19 cellular contexts compared by ENCODE assay signal in genomic region chr12:46609671-46610070, GRCh38.
A peak's percentile ranks its signal among the peaks of the same experiment; 100 is the strongest.
DNase-seq lines count a peak whose midpoint lies in the region; ATAC-seq, FAIRE-seq and TF ChIP-seq lines count a peak whose summit lies in the region.
"Had no signal": no experiment of that assay in that cellular context is flagged by ENCODE, and none has a peak within 500 bp of the region (broad histone marks: within the 10 kb centered on the region; RNA-seq: fewer than 3 reads in every experiment).

No MANE protein-coding gene starts in this region.

- BruUV-seq in HepG2 (replicated peaks; lab: Mats Ljungman, UMichigan): no TSS peak

- POLR2A ChIA-PET in HepG2 (lab: Yijun Ruan, JAX): no interaction called here

- DNase-seq in right lobe of liver (no peak), HepG2 (ENCODE audit: low spot score) (no peak), T-helper 17 cell (no peak), left lobe of liver (ENCODE audit: low spot score) (no peak), aorta (no peak), KBM-7 (no peak)
- DNase-seq: activated effector memory CD4-positive, alpha-beta T cell treated with anti-CD3 and anti-CD28 coated beads, Interleukin-2, amount 50 U/mL, for 16 hours; islet precursor cell; NCI-H1105 treated with DMSO at 0.1 percent for 48 hours; PC-9; stimulated activated CD4-positive, alpha-beta T cell treated with anti-CD3 and anti-CD28 coated beads, Interleukin-4, amount 100 ng/mL, for 24 hours had no signal

- no peak for FAIRE-seq in HepG2 (lab: Jason Lieb, UNC)
- FAIRE-seq: colon, TTC549 had no signal

- H3K4me1 ChIP-seq in right lobe of liver: peaks cover 0 to 9% (median 0%) of the 10 kb centered on the region in 4 donors
- H3K4me1 ChIP-seq in HepG2 (ENCODE audit: insufficient read depth, low read length): peaks cover 17% of the 10 kb centered on the region
- H3K4me1 ChIP-seq in aorta (ENCODE audit: control insufficient read depth in 1 of 2, insufficient read depth in 2 of 2, low read length in 2 of 2): peaks cover 0 to 4% of the 10 kb centered on the region in 2 donors
- H3K4me1 ChIP-seq: prostate gland had no signal

- in situ Hi-C loops in HepG2 (cut with HindIII; ENCODE audit: extremely low pct_ligation_motif_present, low pct_unique_long_range_greater_than_20kb) (no loop called here), KBM-7 (cut with MboI; ENCODE audit: low pct_unique_long_range_greater_than_20kb, low sequenced_read_pairs) (no loop called here)

- TF ChIP-seq CTCF in right lobe of liver (IDR thresholded peaks at IDR 0.05) (no peak), HepG2 (CRISPR knock-in tag; IDR thresholded peaks at IDR 0.05) (no peak)

- H4K20me1 ChIP-seq in HepG2 (ENCODE audit: insufficient read depth, low read length): no peaks in the 10 kb centered on the region

- no peak for TF ChIP-seq RAD21 in HepG2 (CRISPR knock-in tag; IDR thresholded peaks at IDR 0.05)

- H3K36me3 Mint-ChIP-seq in T-helper 17 cell (ENCODE audit: low read depth): peaks cover 7% of the 10 kb centered on the region

- H3K79me2 ChIP-seq in HepG2 (ENCODE audit: insufficient read depth, low read length): no peaks in the 10 kb centered on the region

- no peak overlapping the region for H2AFZ ChIP-seq in HepG2 (ENCODE audit: low read length)
- H2AFZ ChIP-seq: PC-9 had no signal

- WGBS in right lobe of liver (ENCODE audit: insufficient coverage, low coverage, low lambda C conversion rate, missing lambda C conversion rate): 37% methylated on average over 2 of the region's 2 CpGs
- 98% methylated on average over 2 of the region's 2 CpGs for WGBS in HepG2 (ENCODE audit: low lambda C conversion rate)
- 91 to 94% methylated on average over 2 of the region's 2 CpGs for WGBS in aorta, 2 donors

- H3K4me3 ChIP-seq in right lobe of liver (no peak overlapping the region), HepG2 (replicated peaks in 1 of 3; ENCODE audit: insufficient read depth in 1 of 3, low read depth in 2 of 3, low read length in 3 of 3) (no peak overlapping the region), aorta (ENCODE audit: low read length in 2 of 2) (no peak overlapping the region)
- H3K4me3 ChIP-seq: PC-9, prostate gland, SJSA1, skin epidermis had no signal

- H3K27ac ChIP-seq in right lobe of liver (no peak overlapping the region), HepG2 (ENCODE audit: extremely low read length, insufficient read depth, low read length) (no peak overlapping the region), aorta (ENCODE audit: low read depth in 1 of 2, low read length in 2 of 2) (peak overlapping the region; percentile 12 to 91)
- H3K27ac ChIP-seq: PC-9, SJSA1 had no signal

- H3K4me1 Mint-ChIP-seq in T-helper 17 cell: peaks cover 12% of the 10 kb centered on the region

- no peaks in the 10 kb centered on the region for H3K27me3 Mint-ChIP-seq in T-helper 17 cell

- peak; percentile 56 to 89 (median 70) for ATAC-seq in right lobe of liver
- ATAC-seq in HepG2: no peak
- ATAC-seq in T-helper 17 cell: peak; percentile 10
- ATAC-seq in left lobe of liver: peak; percentile 29
- no peak for ATAC-seq in aorta (ENCODE audit: low FRiP score)
- ATAC-seq in HG02678 (IDR thresholded peaks at IDR 0.05; ENCODE audit: unreplicated experiment): no peak
- no peak for ATAC-seq in activated CD4-positive, CD25-positive, alpha-beta regulatory T cell treated with anti-CD3 and anti-CD28 coated beads, Interleukin-2, amount 50 U/mL, for 24 hours

- peak overlapping the region; percentile 66 for H3K27ac Mint-ChIP-seq in T-helper 17 cell

- H3K27me3 ChIP-seq in right lobe of liver (no peaks in the 10 kb centered on the region), HepG2 (ENCODE audit: control insufficient read depth in 1 of 2, insufficient read depth in 2 of 2, low read length in 2 of 2) (no peaks in the 10 kb centered on the region), aorta (ENCODE audit: control insufficient read depth in 1 of 2, insufficient read depth in 2 of 2, low read length in 1 of 2) (no peaks in the 10 kb centered on the region)
- H3K27me3 ChIP-seq: SJSA1 had no signal

- TF ChIP-seq POLR2A in right lobe of liver (IDR thresholded peaks at IDR 0.05) (no peak), HepG2 (IDR thresholded peaks at IDR 0.05; ENCODE audit: insufficient read depth in 1 of 2, low read depth in 2 of 2, low read length in 2 of 2) (no peak)

- CTCF ChIA-PET in HepG2 (lab: Yijun Ruan, JAX; ENCODE audit: low intra/inter-chr PET ratio, low total read pairs): no interaction called here

- no peak overlapping the region for H3K9ac ChIP-seq in HepG2 (ENCODE audit: insufficient read depth, low read depth, low read length)

- TF ChIP-seq EP300 in HepG2 (IDR thresholded peaks at IDR 0.05; ENCODE audit: low read depth in 2 of 2, low read length in 2 of 2) (no peak), HepG2 (CRISPR knock-in tag; IDR thresholded peaks at IDR 0.05; ENCODE audit: borderline replicate concordance) (no peak)

- H3K4me3 Mint-ChIP-seq in T-helper 17 cell: peak overlapping the region; percentile 76
- H3K4me3 Mint-ChIP-seq: nephron had no signal

- intact Hi-C loops in right lobe of liver (cut with DNase I): no loop called here
- intact Hi-C loops in HepG2 (cut with micrococcal nuclease; ENCODE audit: unreplicated experiment): no loop called here
- intact Hi-C loops in aorta (cut with DNase I): loop anchor here in 1 of 2 donors (5.0 kb wide), 1 partner anchor 48 kb away; no protein-coding TSS in a partner anchor

- H3K4me2 ChIP-seq in HepG2 (ENCODE audit: low read depth, low read length): no peak overlapping the region
- H3K4me2 ChIP-seq: PC-9 had no signal

- H3K9me3 ChIP-seq in right lobe of liver (no peaks in the 10 kb centered on the region), HepG2 (ENCODE audit: low read length) (no peaks in the 10 kb centered on the region; the same call in 1 of the 2 replicates), T-helper 17 cell (ENCODE audit: control insufficient read depth, low read length, poor library complexity, severe bottlenecking) (peaks cover 3% of the 10 kb centered on the region), aorta (ENCODE audit: control insufficient read depth, low read length) (no peaks in the 10 kb centered on the region)
- H3K9me3 ChIP-seq: prostate gland, SJSA1 had no signal

- no peaks in the 10 kb centered on the region for H3K36me3 ChIP-seq in right lobe of liver
- no peaks in the 10 kb centered on the region; a peak in 1 of 5 replicates for H3K36me3 ChIP-seq in HepG2 (replicated peaks in 1 of 2; ENCODE audit: control insufficient read depth in 1 of 2, insufficient read depth in 2 of 2, low read length in 2 of 2)
- no peaks in the 10 kb centered on the region for H3K36me3 ChIP-seq in aorta (ENCODE audit: control insufficient read depth in 1 of 2, insufficient read depth in 2 of 2, low read length in 1 of 2)
- H3K36me3 ChIP-seq: prostate gland, SJSA1 had no signal

TF ChIP-seq in HepG2, 621 proteins besides CTCF, POLR2A, EP300 and RAD21 (continues in another document):
- no peak for TF ChIP-seq ZNF644 (CRISPR knock-in tag; IDR thresholded peaks at IDR 0.05; ENCODE audit: low read depth)
- no peak for TF ChIP-seq ZSCAN30 (CRISPR knock-in tag; IDR thresholded peaks at IDR 0.05)
- no peak for TF ChIP-seq SNAI1 (CRISPR knock-in tag; IDR thresholded peaks at IDR 0.05; ENCODE audit: borderline replicate concordance)
- TF ChIP-seq HNRNPL (IDR thresholded peaks at IDR 0.05; ENCODE audit: low read depth, low read length): no peak
- TF ChIP-seq ZNF878 (CRISPR knock-in tag; IDR thresholded peaks at IDR 0.05): no peak
- TF ChIP-seq ZNF354B (CRISPR knock-in tag; IDR thresholded peaks at IDR 0.05): no peak
- no peak for TF ChIP-seq ZNF362 (CRISPR knock-in tag; IDR thresholded peaks at IDR 0.05; ENCODE audit: borderline replicate concordance)
- TF ChIP-seq FOXM1 (CRISPR knock-in tag; IDR thresholded peaks at IDR 0.05): no peak
- no peak for TF ChIP-seq SIX1 (CRISPR knock-in tag; IDR thresholded peaks at IDR 0.05; ENCODE audit: borderline replicate concordance)
- TF ChIP-seq ZNF432 (CRISPR knock-in tag; IDR thresholded peaks at IDR 0.05; ENCODE audit: borderline replicate concordance): no peak
- TF ChIP-seq THAP9 (CRISPR knock-in tag; IDR thresholded peaks at IDR 0.05; ENCODE audit: borderline replicate concordance): no peak

Comparison
In these comparisons a context has a peak if more than half of its experiments do, and no peak if none do; other contexts are left out.
1. ATAC-seq: peak in right lobe of liver (4 of 4), T-helper 17 cell (single experiment) and left lobe of liver (single experiment); none in HepG2 (single experiment), aorta (single experiment), HG02678 (single experiment) and activated CD4-positive, CD25-positive, alpha-beta regulatory T cell treated with anti-CD3 and anti-CD28 coated beads, Interleukin-2, amount 50 U/mL, for 24 hours (0 of 2).
2. H3K27ac ChIP-seq: peak in aorta (2 of 2); none in right lobe of liver (0 of 3) and HepG2 (single experiment).